7 cellular contexts compared by ENCODE assay signal in genomic region chr6:154053141-154053540, GRCh38. TPM values are rescaled to one million over a fixed set of nuclear protein-coding genes. Genes with fewer than 3 reads are reported as not detected.
"Had no signal": no experiment of that assay in that cellular context is flagged by ENCODE, and none has a peak within 500 bp of the region (broad histone marks: within the 10 kb centered on the region; RNA-seq: fewer than 3 reads in every experiment).

No MANE protein-coding gene starts in this region.

- DNase-seq: H9, HCEC 1CT, IMR-90 had no signal

- H3K4me3 Mint-ChIP-seq: GM23338, H9 had no signal

- H3K27ac Mint-ChIP-seq: GM23338, H9 had no signal

- ATAC-seq: GM23338, K562 had no signal

RNA-seq across cellular contexts. Expression of gene OPRM1, which starts 14.1 kb away (rescaled TPM):
- total RNA-seq: H1, H9, HT-29, IMR-90, K562 had no signal
